ENCODE assay signal across 11 cellular contexts in genomic region chr20:21548390-21549035, GRCh38. TPM values are rescaled to one million over a fixed set of nuclear protein-coding genes. Genes with fewer than 3 reads are reported as not detected.
DNase-seq lines count a peak whose midpoint lies in the region; ATAC-seq, FAIRE-seq and TF ChIP-seq lines count a peak whose summit lies in the region.
"Had no signal": no experiment of that assay in that cellular context is flagged by ENCODE, and none has a peak within 500 bp of the region (broad histone marks: within the 10 kb centered on the region; RNA-seq: fewer than 3 reads in every experiment).

No MANE protein-coding gene starts in this region.

- POLR2A ChIA-PET in H1 (lab: Charles Lee; ENCODE audit: partially characterized antibody) = no interaction called here

- H3K23me2 ChIP-seq in H1 (ENCODE audit: low read depth, low read length) = no peaks in the 10 kb centered on the region

- CTCF ChIA-PET in H1 (lab: Charles Lee; ENCODE audit: partially characterized antibody) = interaction anchor here (0.7 to 3.2 kb wide), 5 partner anchors 9 to 1684 kb away, joined by 3 to 15 read pairs (median 5); no protein-coding TSS in a partner anchor

- no peak overlapping the region for H3K4me2 ChIP-seq in H1 (ENCODE audit: insufficient read depth in 1 of 2, low read depth in 2 of 2, low read length in 2 of 2)

- TF ChIP-seq POLR2A in H1 (IDR thresholded peaks at IDR 0.05; ENCODE audit: control extremely low read depth in 1 of 2, low read depth in 2 of 2, low read length in 2 of 2) (no peak), GM18505 (IDR thresholded peaks at IDR 0.05; ENCODE audit: borderline replicate concordance, extremely low read depth, insufficient read depth, insufficient read length) (no peak)

- H3K79me1 ChIP-seq in H1 (ENCODE audit: low read depth, low read length) = no peaks in the 10 kb centered on the region

- H4K5ac ChIP-seq in H1 (ENCODE audit: insufficient read length, low read depth, low read length) = no peak overlapping the region

- H3K36me3 ChIP-seq in H1 (ENCODE audit: control insufficient read depth in 2 of 4, insufficient read depth in 4 of 4, low read length in 3 of 4) = no peaks in the 10 kb centered on the region

- WGBS in H1 (ENCODE audit: extremely low coverage in 1 of 2, insufficient coverage in 1 of 2, insufficient read length in 1 of 2, insufficient replicate concordance in 2 of 2, low coverage in 1 of 2, low lambda C conversion rate in 2 of 2, missing lambda C conversion rate in 1 of 2), 2 experiments = 84% methylated on average over 8 of the region's 8 CpGs; no CpG with 5 or more reads in 1 of the 2 experiments

- no peak for TF ChIP-seq CTCF in H1 (IDR thresholded peaks at IDR 0.05; ENCODE audit: control extremely low read depth in 1 of 3, insufficient read depth in 1 of 3, low read depth in 1 of 3, low read length in 3 of 3)
- TF ChIP-seq CTCF in GM10266 (IDR thresholded peaks at IDR 0.05; ENCODE audit: control insufficient read depth, insufficient read depth, low read depth, missing control alignments) = no peak

- no peaks in the 10 kb centered on the region for H3K4me1 ChIP-seq in H1 (replicated peaks in 1 of 4; ENCODE audit: control insufficient read depth in 3 of 4, insufficient read depth in 4 of 4, low read length in 3 of 4)

- H2BK5ac ChIP-seq in H1 (ENCODE audit: low read depth, low read length) = no peak overlapping the region

- H3K14ac ChIP-seq in H1 (ENCODE audit: insufficient read length) = no peak overlapping the region

- H3K4ac ChIP-seq in H1 (replicated peaks; ENCODE audit: insufficient read length, low read depth, low read length) = no peak overlapping the region

- H4K91ac ChIP-seq in H1 (replicated peaks; ENCODE audit: insufficient read length, low read length) = no peak overlapping the region

- peak overlapping the region; percentile 90 for H3K27ac Mint-ChIP-seq in T-helper 1 cell treated with Interleukin-12 subunit alpha and Interleukin-12 subunit beta and Interleukin-4 antibody, amounts not matched to agents 30 μg/mL and 1 μg/mL, for 36 hours

- H3K56ac ChIP-seq in H1 (replicated peaks; ENCODE audit: insufficient read length, low read depth, low read length) = no peak overlapping the region

- H3K4me1 Mint-ChIP-seq in T-helper 1 cell treated with Interleukin-12 subunit alpha and Interleukin-12 subunit beta and Interleukin-4 antibody, amounts not matched to agents 30 μg/mL and 1 μg/mL, for 36 hours (ENCODE audit: low read depth) = peaks cover 26% of the 10 kb centered on the region

- H3K36me3 Mint-ChIP-seq in T-helper 1 cell treated with Interleukin-12 subunit alpha and Interleukin-12 subunit beta and Interleukin-4 antibody, amounts not matched to agents 30 μg/mL and 1 μg/mL, for 36 hours (ENCODE audit: low read depth) = peaks cover 5% of the 10 kb centered on the region

- peaks cover 23% of the 10 kb centered on the region for H3K9me3 Mint-ChIP-seq in T-helper 1 cell treated with Interleukin-12 subunit alpha and Interleukin-12 subunit beta and Interleukin-4 antibody, amounts not matched to agents 30 μg/mL and 1 μg/mL, for 36 hours

- peak overlapping the region; percentile 63 for H3K4me3 Mint-ChIP-seq in T-helper 1 cell treated with Interleukin-12 subunit alpha and Interleukin-12 subunit beta and Interleukin-4 antibody, amounts not matched to agents 30 μg/mL and 1 μg/mL, for 36 hours

- H3K27me3 Mint-ChIP-seq in T-helper 1 cell treated with Interleukin-12 subunit alpha and Interleukin-12 subunit beta and Interleukin-4 antibody, amounts not matched to agents 30 μg/mL and 1 μg/mL, for 36 hours (ENCODE audit: low read depth) = peaks cover 5% of the 10 kb centered on the region

- H2AFZ ChIP-seq in H1 (ENCODE audit: low read length) = 0 out of 2 replicates have a peak overlapping the region, but pooled peaks have one; percentile 70

- no peak overlapping the region for H3K9ac ChIP-seq in H1 (replicated peaks in 1 of 4; ENCODE audit: extremely low read depth in 1 of 4, low read depth in 3 of 4, low read length in 3 of 4)

- no peak overlapping the region for H2BK15ac ChIP-seq in H1 (ENCODE audit: low read length)

- H4K20me1 ChIP-seq in H1 (replicated peaks in 1 of 2; ENCODE audit: control insufficient read depth in 1 of 2, insufficient read depth in 2 of 2, low read length in 2 of 2) = no peaks in the 10 kb centered on the region

- DNase-seq in GM18507 (ENCODE audit: extremely low spot score, insufficient read length, low read depth) (no peak), H1 (ENCODE audit: low read depth in 1 of 2, low spot score in 2 of 2) (no peak), GM10266 (ENCODE audit: extremely low spot score) (no peak), NOMO-1 treated with dmso at 0.1 percent for 144 hours (lab: John Stamatoyannopoulos, UW; ENCODE audit: unreplicated experiment) (no peak)
- DNase-seq: NCI-H774 had no signal

- H3K27me3 ChIP-seq in H1 (replicated peaks in 1 of 4; ENCODE audit: control insufficient read depth in 3 of 4, extremely low read depth in 1 of 4, insufficient read depth in 3 of 4, low read length in 3 of 4) = no peaks in the 10 kb centered on the region

- no peak overlapping the region for H3K4me3 ChIP-seq in H1 (ENCODE audit: extremely low read depth in 1 of 4, insufficient read depth in 2 of 4, low read depth in 3 of 4, low read length in 4 of 4)

- TF ChIP-seq EP300 in H1 (IDR thresholded peaks at IDR 0.05; ENCODE audit: borderline replicate concordance in 1 of 2, low read depth in 2 of 2, low read length in 2 of 2) = no peak

- FAIRE-seq in GM18507 (lab: Jason Lieb, UNC) (peak; percentile 81), H1 (lab: Jason Lieb, UNC) (no peak)

- no peak for TF ChIP-seq RAD21 in H1 (IDR thresholded peaks at IDR 0.05 in 1 of 2, conservative IDR thresholded peaks at IDR 0.05 in 1 of 2; ENCODE audit: low read depth in 2 of 2, low read length in 2 of 2)

- no peaks in the 10 kb centered on the region for H3K9me3 ChIP-seq in H1 (ENCODE audit: insufficient read depth in 2 of 2, low read depth in 1 of 2, low read length in 1 of 2)

- H3K23ac ChIP-seq in H1 (ENCODE audit: insufficient read length) = no peak overlapping the region

- H2BK20ac ChIP-seq in H1 (ENCODE audit: low read length) = no peak overlapping the region

- H4K8ac ChIP-seq in H1 (ENCODE audit: extremely low read depth, insufficient read depth, low read length) = no peak overlapping the region

- H3K79me2 ChIP-seq in H1 (ENCODE audit: control insufficient read depth in 1 of 2, insufficient read depth in 2 of 2, low read length in 2 of 2) = no peaks in the 10 kb centered on the region

- H2BK12ac ChIP-seq in H1 (ENCODE audit: low read depth, low read length) = no peak overlapping the region

- H2BK120ac ChIP-seq in H1 (replicated peaks; ENCODE audit: low read depth, low read length) = no peak overlapping the region

- ATAC-seq in HG02678 (IDR thresholded peaks at IDR 0.05; ENCODE audit: unreplicated experiment) (peak; percentile 88), GM21515 (IDR thresholded peaks at IDR 0.05; ENCODE audit: unreplicated experiment) (no peak), GM18505 (IDR thresholded peaks at IDR 0.05; ENCODE audit: unreplicated experiment) (no peak)

- no peak overlapping the region for H3K18ac ChIP-seq in H1 (ENCODE audit: extremely low read depth, low read length)

- no peak overlapping the region for H2AK5ac ChIP-seq in H1 (ENCODE audit: low read depth, low read length)

- no peak overlapping the region for H3K27ac ChIP-seq in H1 (ENCODE audit: low read depth, low read length)
- H3K27ac ChIP-seq: epithelial cell of prostate had no signal

TF ChIP-seq in H1, 55 proteins besides CTCF, POLR2A, EP300 and RAD21:
- TF ChIP-seq SP4 (IDR thresholded peaks at IDR 0.05; ENCODE audit: low read length) = no peak
- no peak for TF ChIP-seq CBX5 (IDR thresholded peaks at IDR 0.05; ENCODE audit: low read depth, low read length)
- TF ChIP-seq MAX (IDR thresholded peaks at IDR 0.05) = no peak
- TF ChIP-seq BACH1 (IDR thresholded peaks at IDR 0.05; ENCODE audit: low read length) = no peak
- TF ChIP-seq NRF1 (IDR thresholded peaks at IDR 0.05; ENCODE audit: low read depth, low read length) = no peak
- TF ChIP-seq SP1 (IDR thresholded peaks at IDR 0.05; ENCODE audit: low read depth, low read length) = no peak
- TF ChIP-seq JUN (IDR thresholded peaks at IDR 0.05; ENCODE audit: low read depth, low read length) = no peak
- no peak for TF ChIP-seq GABPA (IDR thresholded peaks at IDR 0.05; ENCODE audit: borderline replicate concordance, insufficient read depth, low read length)
- no peak for TF ChIP-seq POU5F1 (IDR thresholded peaks at IDR 0.05; ENCODE audit: low read depth, low read length)
- no peak for TF ChIP-seq NANOG (IDR thresholded peaks at IDR 0.05; ENCODE audit: insufficient read depth, low read depth, low read length, poor library complexity, severe bottlenecking)
- no peak for TF ChIP-seq MAFK (IDR thresholded peaks at IDR 0.05; ENCODE audit: low read depth, low read length)
- TF ChIP-seq TBP (IDR thresholded peaks at IDR 0.05; ENCODE audit: low read depth, low read length) = no peak
- TF ChIP-seq RFX5 (IDR thresholded peaks at IDR 0.05; ENCODE audit: borderline replicate concordance, low read depth, low read length) = no peak
- TF ChIP-seq SAP30 (IDR thresholded peaks at IDR 0.05; ENCODE audit: insufficient read depth, insufficient replicate concordance, low read length) = no peak
- TF ChIP-seq BCL11A (IDR thresholded peaks at IDR 0.05; ENCODE audit: low read depth in 2 of 2, low read length in 2 of 2) = no peak
- no peak for TF ChIP-seq SP2 (IDR thresholded peaks at IDR 0.05; ENCODE audit: low read length)

RNA-seq across cellular contexts. Expression of gene NKX2-2, which starts 34.6 kb away (rescaled TPM):
- not detected in 2 replicates for total RNA-seq in H1 (2021; fragmentation: NEBNext Ultra II Directional; extraction: Animal tissue kit (Norgen Biotek cat#: 25700))
- polyA plus RNA-seq in H1 (2011; rRNA removed) = not detected in 2 replicates
- polyA plus RNA-seq in H1 (2011; cell fraction: cytosol; rRNA removed) = not detected
- polyA plus RNA-seq in H1 (2011; cell fraction: nucleus; rRNA removed) = not detected
- polyA plus RNA-seq in H1 (2012, experiment 1 of 2) = not detected in 4 replicates
- not detected for polyA plus RNA-seq in H1 (2012, experiment 2 of 2)
- 0.06 TPM for polyA plus RNA-seq in H1 (2013, experiment 1 of 2)
- polyA plus RNA-seq in H1 (2013, experiment 2 of 2) = not detected
- not detected in 2 replicates for polyA minus RNA-seq in H1 (2011; rRNA and poly(A)+ RNA removed)
- polyA minus RNA-seq in H1 (2011; cell fraction: cytosol; rRNA and poly(A)+ RNA removed) = not detected
- not detected for polyA minus RNA-seq in H1 (2011; cell fraction: nucleus; rRNA and poly(A)+ RNA removed)
- total RNA-seq: urinary bladder had no signal
- polyA plus RNA-seq: urinary bladder had no signal
